Comparison of ENCODE assay signal across 13 cellular contexts in the genomic region with DNA sequence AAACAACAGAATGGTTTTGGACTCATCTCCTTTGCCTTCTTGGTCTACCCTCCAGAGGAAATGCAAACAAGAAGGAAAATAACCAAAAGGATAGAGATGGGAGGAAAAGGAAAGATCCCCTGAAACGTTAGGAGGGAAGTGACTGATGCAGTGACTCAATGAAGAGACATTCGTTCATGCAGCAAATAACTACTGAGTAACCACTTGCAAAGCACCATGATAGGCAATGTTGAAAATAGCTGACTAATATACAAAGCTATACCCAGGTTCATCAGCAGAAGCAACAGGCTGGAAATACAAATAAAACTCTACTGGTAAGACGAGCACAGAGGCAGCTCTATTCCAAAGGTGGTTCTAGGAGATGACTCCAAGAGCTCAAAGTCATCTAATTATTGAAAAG. TPM values are rescaled to one million over a fixed set of nuclear protein-coding genes. Genes with fewer than 3 reads are reported as not detected.
A peak's percentile ranks its signal among the peaks of the same experiment; 100 is the strongest.
DNase-seq lines count a peak whose midpoint lies in the region; ATAC-seq and TF ChIP-seq lines count a peak whose summit lies in the region.
"Had no signal": no experiment of that assay in that cellular context is flagged by ENCODE, and none has a peak within 500 bp of the region (broad histone marks: within the 10 kb centered on the region; RNA-seq: fewer than 3 reads in every experiment).

No MANE protein-coding gene starts in this region.

- H2AFZ ChIP-seq in osteoblast (ENCODE audit: low read length) = no peak overlapping the region

- peak overlapping the region; percentile 68 for H3K27ac ChIP-seq in osteoblast (ENCODE audit: low read depth, low read length)
- H3K27ac ChIP-seq: stomach had no signal

- TF ChIP-seq CTCF in osteoblast (IDR thresholded peaks at IDR 0.05; ENCODE audit: extremely low read depth, low read depth, low read length) = no peak

- peak overlapping the region; percentile 76 for H3K4me2 ChIP-seq in osteoblast (ENCODE audit: insufficient read depth, low read length)

- DNase-seq in ELR (ENCODE audit: low read depth) (peak; percentile 95), NCI-H226 (peak; percentile 90), osteoblast (ENCODE audit: insufficient read length, low spot score, missing footprints) (peak; percentile 96), DMS153 (lab: John Stamatoyannopoulos, UW) (no peak), amygdala (lab: John Stamatoyannopoulos, UW) (no peak)
- DNase-seq: activated CD4-positive, alpha-beta T cell treated with anti-CD3 and anti-CD28 coated beads for 1 hour; activated naive CD8-positive, alpha-beta T cell treated with anti-CD3 and anti-CD28 coated beads, Interleukin-2, amount 50 U/mL, for 24 hours; NCI-H1436; stomach had no signal

- H3K9ac ChIP-seq in endocrine pancreas (ENCODE audit: control insufficient read depth, insufficient read depth, low read length) = no peak overlapping the region

- peaks cover 21% of the 10 kb centered on the region for H3K79me2 ChIP-seq in osteoblast (ENCODE audit: insufficient read depth, low read length)

- no peaks in the 10 kb centered on the region for H4K20me1 ChIP-seq in osteoblast (ENCODE audit: insufficient read depth, low read length)

- H3K27me3 ChIP-seq in endocrine pancreas (ENCODE audit: control insufficient read depth, insufficient read depth, low read length) (no peaks in the 10 kb centered on the region), osteoblast (ENCODE audit: insufficient read depth, low read length) (no peaks in the 10 kb centered on the region)
- H3K27me3 ChIP-seq: stomach had no signal

- H3K36me3 ChIP-seq in endocrine pancreas (ENCODE audit: control insufficient read depth, insufficient read depth, low read length) (no peaks in the 10 kb centered on the region), osteoblast (ENCODE audit: insufficient read depth, low read length) (peaks cover 4% of the 10 kb centered on the region)

- no peak for ATAC-seq in GM18867 (IDR thresholded peaks at IDR 0.05; ENCODE audit: unreplicated experiment)
- ATAC-seq in GM21367 (IDR thresholded peaks at IDR 0.05; ENCODE audit: unreplicated experiment) = no peak
- ATAC-seq: activated naive CD8-positive, alpha-beta T cell treated with anti-CD3 and anti-CD28 coated beads, Interleukin-2, amount 50 U/mL, for 24 hours had no signal

- no peaks in the 10 kb centered on the region for H3K9me3 ChIP-seq in endocrine pancreas (ENCODE audit: control insufficient read depth, low read length)
- H3K9me3 ChIP-seq in osteoblast (ENCODE audit: low read depth, low read length) = no peaks in the 10 kb centered on the region
- H3K9me3 ChIP-seq: stomach had no signal

- H3K4me3 ChIP-seq in endocrine pancreas (ENCODE audit: control insufficient read depth, insufficient read depth, low read length) (peak overlapping the region; percentile 38), osteoblast (ENCODE audit: insufficient read depth, low read length) (peak overlapping the region; percentile 34)
- H3K4me3 ChIP-seq: stomach had no signal

- H3K4me1 ChIP-seq in endocrine pancreas (ENCODE audit: control insufficient read depth, insufficient read depth, low read length) = peaks cover 7% of the 10 kb centered on the region
- peaks cover 23% of the 10 kb centered on the region for H3K4me1 ChIP-seq in osteoblast (ENCODE audit: insufficient read depth, low read length)

RNA-seq across cellular contexts. Expression of a gene that starts 41.8 kb away (rescaled TPM):
- 23.2 and 25.0 TPM in 2 replicates for total RNA-seq in osteoblast

RNA-seq across cellular contexts. Expression of a gene that starts 45.6 kb away (rescaled TPM):
- total RNA-seq in osteoblast = not detected in 2 replicates
- total RNA-seq: frontal cortex had no signal

Comparison
In these comparisons a context has a peak if more than half of its experiments do, and no peak if none do; other contexts are left out.
1. DNase-seq: peak in ELR (single experiment), NCI-H226 (single experiment) and osteoblast (single experiment); none in DMS153 (single experiment) and amygdala (0 of 56).